In genomic region chr6:110513001-110513400, GRCh38 we compare ENCODE assay signal across 17 cellular contexts. TPM values are rescaled to one million over a fixed set of nuclear protein-coding genes. Genes with fewer than 3 reads are reported as not detected.
DNase-seq lines count a peak whose midpoint lies in the region; ATAC-seq, FAIRE-seq and TF ChIP-seq lines count a peak whose summit lies in the region.
"Had no signal": no experiment of that assay in that cellular context is flagged by ENCODE, and none has a peak within 500 bp of the region (broad histone marks: within the 10 kb centered on the region; RNA-seq: fewer than 3 reads in every experiment).

No MANE protein-coding gene starts in this region.

- H3K27me3 ChIP-seq in small intestine (ENCODE audit: control insufficient read depth in 2 of 2, insufficient read depth in 2 of 2, low read length in 2 of 2) = peaks cover 0 to 2% of the 10 kb centered on the region in 2 donors
- H3K27me3 ChIP-seq: MG63 had no signal

- no peak for FAIRE-seq in small intestine (lab: Jason Lieb, UNC)

- TF ChIP-seq CTCF in choroid plexus epithelial cell (conservative IDR thresholded peaks at IDR 0.05; ENCODE audit: low read depth, low read length) = no peak

- no peaks in the 10 kb centered on the region for H3K9me3 ChIP-seq in small intestine (ENCODE audit: control insufficient read depth, low read depth)
- H3K9me3 ChIP-seq: HAP-1, MG63 had no signal

- H3K4me3 ChIP-seq in choroid plexus epithelial cell (ENCODE audit: low read depth, low read length) (no peak overlapping the region), small intestine (ENCODE audit: low read depth in 1 of 2, low read length in 2 of 2) (no peak overlapping the region)
- H3K4me3 ChIP-seq: HAP-1, MG63 had no signal

- H3K4me1 ChIP-seq in small intestine (ENCODE audit: control insufficient read depth in 2 of 2, insufficient read depth in 1 of 2, low read depth in 1 of 2, low read length in 1 of 2) = no peaks in the 10 kb centered on the region

- intact Hi-C loops in Right ventricle myocardium superior (cut with DNase I) = no loop called here
- intact Hi-C loops in left cardiac atrium (cut with DNase I) = no loop called here

- no peaks in the 10 kb centered on the region for H3K36me3 ChIP-seq in small intestine (ENCODE audit: control insufficient read depth in 2 of 2, insufficient read depth in 2 of 2, low read length in 2 of 2)
- H3K36me3 ChIP-seq: HAP-1, MG63 had no signal

- ATAC-seq in Right ventricle myocardium superior (ENCODE audit: poor library complexity) (no peak), left cardiac atrium (no peak)
- ATAC-seq: activated T-cell treated with anti-CD3 and anti-CD28 coated beads, Interleukin-2, amount 50 U/mL, for 4 hours had no signal

- no peak overlapping the region for H3K27ac ChIP-seq in small intestine (ENCODE audit: low read depth in 1 of 2, low read length in 1 of 2)

- DNase-seq in SIG-M5 treated with dmso at 0.1 percent for 504 hours (lab: John Stamatoyannopoulos, UW; ENCODE audit: unreplicated experiment) = peak; percentile 7
- DNase-seq in SIG-M5 (lab: John Stamatoyannopoulos, UW) = no peak
- peak; percentile 30 for DNase-seq in NCI-H345 (lab: John Stamatoyannopoulos, UW)
- DNase-seq in choroid plexus epithelial cell (ENCODE audit: low read depth) = peak; percentile 79
- DNase-seq in small intestine = peak; percentile 45
- no peak for DNase-seq in medulla oblongata (ENCODE audit: extremely low spot score)
- DNase-seq in Right ventricle myocardium superior = no peak
- DNase-seq in left cardiac atrium = no peak
- DNase-seq: ACHN; activated CD4-positive, alpha-beta T cell treated with anti-CD3 and anti-CD28 coated beads, Interleukin-2, amount 10 ng/mL, durations not matched to agents 24 days and 14 days; activated T-cell treated with anti-CD3 and anti-CD28 coated beads, Interleukin-2, amount 50 U/mL, for 4 hours; aorta; Calu3; effector CD4-positive, alpha-beta T cell; MG63; T-helper 2 cell had no signal

RNA-seq across cellular contexts. Expression of gene SLC22A16, which starts 36.6 kb away (rescaled TPM):
- under 1 TPM in 1 of 3 donors, not detected in 2; 0.16 TPM for polyA plus RNA-seq in small intestine
- total RNA-seq in Right ventricle myocardium superior (not detected), left cardiac atrium (under 1 TPM in 1 of 2 donors, not detected in 1; 0.26 TPM)
- total RNA-seq: activated CD4-positive, alpha-beta T cell treated with anti-CD3 and anti-CD28 coated beads, Interleukin-2, amount 10 ng/mL, durations not matched to agents 24 days and 14 days; activated T-cell treated with anti-CD3 and anti-CD28 coated beads, Interleukin-2, amount 50 U/mL, for 4 hours; Calu3 had no signal

Comparison
In these comparisons a context has a peak if more than half of its experiments do, and no peak if none do; other contexts are left out.
1. DNase-seq: peak in SIG-M5 treated with dmso at 0.1 percent for 504 hours (single experiment), NCI-H345 (single experiment), choroid plexus epithelial cell (single experiment) and small intestine (single experiment); none in SIG-M5 (single experiment), medulla oblongata (single experiment), Right ventricle myocardium superior (single experiment) and left cardiac atrium (single experiment).